ENCODE assay signal across 24 cellular contexts in the genomic region with DNA sequence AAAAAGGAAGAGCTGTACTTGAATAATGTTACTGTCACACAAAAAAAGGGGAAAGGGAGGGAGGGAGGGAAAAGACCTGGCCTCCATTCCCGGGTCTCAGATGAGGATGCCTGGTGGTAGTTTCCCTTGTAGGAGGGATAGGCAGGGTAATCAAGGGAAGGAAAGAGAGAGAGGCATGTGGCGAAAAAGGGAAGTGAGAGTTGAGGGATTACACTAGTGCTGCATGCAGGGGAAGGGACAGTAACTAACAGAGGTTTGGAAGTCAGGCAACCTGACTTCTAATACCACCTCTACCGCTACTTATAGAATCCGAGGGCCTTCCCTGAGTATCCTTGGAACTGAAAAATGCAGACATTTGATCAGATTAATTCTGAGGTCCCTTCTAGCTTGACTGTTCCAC.
DNase-seq lines count a peak whose midpoint lies in the region; ATAC-seq, FAIRE-seq and TF ChIP-seq lines count a peak whose summit lies in the region.
"Had no signal": no experiment of that assay in that cellular context is flagged by ENCODE, and none has a peak within 500 bp of the region (broad histone marks: within the 10 kb centered on the region; RNA-seq: fewer than 3 reads in every experiment).

No MANE protein-coding gene starts in this region.

- no peaks in the 10 kb centered on the region for H3K79me2 ChIP-seq in HepG2 (ENCODE audit: insufficient read depth, low read length)

- H3K36me3 ChIP-seq in liver (ENCODE audit: control insufficient read depth in 4 of 4, insufficient read depth in 3 of 4, low read depth in 1 of 4, low read length in 3 of 4) (no peaks in the 10 kb centered on the region), HepG2 (replicated peaks in 1 of 2; ENCODE audit: control insufficient read depth in 1 of 2, insufficient read depth in 2 of 2, low read length in 2 of 2) (no peaks in the 10 kb centered on the region)

- intact Hi-C loops in HepG2 (cut with micrococcal nuclease; ENCODE audit: unreplicated experiment) (no loop called here), sciatic nerve (cut with DNase I) (no loop called here)

- TF ChIP-seq CTCF in liver (IDR thresholded peaks at IDR 0.05; ENCODE audit: low read depth, low read length, missing input control) (no peak), HepG2 (CRISPR knock-in tag; IDR thresholded peaks at IDR 0.05) (no peak)

- H3K27ac Mint-ChIP-seq in T-helper 17 cell = no peak overlapping the region
- H3K27ac Mint-ChIP-seq: activated CD8-positive, alpha-beta T cell treated with anti-CD3 and anti-CD28 coated beads for 36 hours; activated naive CD4-positive, alpha-beta T cell treated with anti-CD3 and anti-CD28 coated beads for 36 hours; stimulated activated memory B cell treated with anti-CD40 and anti-IgM and Interleukin-4, amounts not matched to agents 10 μg/mL and 1 μg/mL and 100 μg/mL, for 72 hours had no signal

- TF ChIP-seq RAD21 in liver (IDR thresholded peaks at IDR 0.05) = no peak
- TF ChIP-seq RAD21 in HepG2 (CRISPR knock-in tag; IDR thresholded peaks at IDR 0.05) = no peak

- H3K4me3 ChIP-seq in liver (ENCODE audit: low read depth in 1 of 3, low read length in 3 of 3) (no peak overlapping the region), HepG2 (replicated peaks in 1 of 3; ENCODE audit: insufficient read depth in 1 of 3, low read depth in 2 of 3, low read length in 3 of 3) (no peak overlapping the region)
- H3K4me3 ChIP-seq: A549, SK-N-MC had no signal

- WGBS in liver = 71% methylated on average over 4 of the region's 4 CpGs
- WGBS in HepG2 (ENCODE audit: low lambda C conversion rate) = 25% methylated on average over 4 of the region's 4 CpGs

- H3K4me1 Mint-ChIP-seq in T-helper 17 cell = no peaks in the 10 kb centered on the region
- H3K4me1 Mint-ChIP-seq: stimulated activated memory B cell treated with anti-CD40 and anti-IgM and Interleukin-4, amounts not matched to agents 10 μg/mL and 1 μg/mL and 100 μg/mL, for 72 hours had no signal

- DNase-seq in HepG2 (ENCODE audit: low spot score) (no peak), NCI-H69 (lab: John Stamatoyannopoulos, UW) (peak; percentile 47), sciatic nerve (ENCODE audit: low spot score) (no peak), T-helper 17 cell (no peak), urothelium cell line (ENCODE audit: low spot score) (no peak)
- no peak for DNase-seq in stimulated activated CD4-positive, alpha-beta T cell treated with anti-CD3 and anti-CD28 coated beads, Interleukin-2, amount 100 ng/mL, for 48 hours
- DNase-seq: activated CD8-positive, alpha-beta T cell treated with anti-CD3 and anti-CD28 coated beads for 36 hours; activated naive CD4-positive, alpha-beta T cell treated with anti-CD3 and anti-CD28 coated beads for 36 hours; activated T-cell treated with anti-CD3 and anti-CD28 coated beads, Interleukin-2, amount 50 U/mL, for 1 hour; Calu3; dermis blood vessel endothelial cell; EL; head of caudate nucleus; NCI-H1436 treated with DMSO at 0.1 percent for 48 hours; NCI-H774; T-helper 9 cell had no signal

- no TSS peak for BruUV-seq in HepG2 (replicated peaks; lab: Mats Ljungman, UMichigan)

- ATAC-seq in HepG2 (no peak), HG02981 (IDR thresholded peaks at IDR 0.05; ENCODE audit: unreplicated experiment) (peak; percentile 77), sciatic nerve (no peak), T-helper 17 cell (no peak)
- ATAC-seq: A549; activated CD4-positive, CD25-positive, alpha-beta regulatory T cell treated with anti-CD3 and anti-CD28 coated beads, Interleukin-2, amount 50 U/mL, for 24 hours; activated CD8-positive, alpha-beta T cell treated with anti-CD3 and anti-CD28 coated beads for 36 hours; HCT116; stimulated activated memory B cell treated with anti-CD40 and anti-IgM and Interleukin-4, amounts not matched to agents 10 μg/mL and 1 μg/mL and 100 μg/mL, for 72 hours had no signal

- in situ Hi-C loops in HepG2 (cut with HindIII; ENCODE audit: extremely low pct_ligation_motif_present, low pct_unique_long_range_greater_than_20kb) = no loop called here

- no peak for FAIRE-seq in HepG2 (lab: Jason Lieb, UNC)
- no peak for FAIRE-seq in urothelium cell line (lab: Jason Lieb, UNC)
- FAIRE-seq: A549, RCC 7860 had no signal

- H4K20me1 ChIP-seq in HepG2 (ENCODE audit: insufficient read depth, low read length) = no peaks in the 10 kb centered on the region

- H3K9ac ChIP-seq in liver (ENCODE audit: low read depth in 1 of 2, low read length in 2 of 2) = no peak overlapping the region
- no peak overlapping the region for H3K9ac ChIP-seq in HepG2 (ENCODE audit: insufficient read depth, low read depth, low read length)

- H3K9me3 ChIP-seq in liver (ENCODE audit: control insufficient read depth in 4 of 4, low read length in 3 of 4) (no peaks in the 10 kb centered on the region), HepG2 (ENCODE audit: low read length) (no peaks in the 10 kb centered on the region), T-helper 17 cell (ENCODE audit: control insufficient read depth, low read length, poor library complexity, severe bottlenecking) (no peaks in the 10 kb centered on the region)
- H3K9me3 ChIP-seq: A549 had no signal

- no peak overlapping the region for H3K4me3 Mint-ChIP-seq in T-helper 17 cell
- H3K4me3 Mint-ChIP-seq: activated CD8-positive, alpha-beta T cell treated with anti-CD3 and anti-CD28 coated beads for 36 hours; activated naive CD4-positive, alpha-beta T cell treated with anti-CD3 and anti-CD28 coated beads for 36 hours; stimulated activated memory B cell treated with anti-CD40 and anti-IgM and Interleukin-4, amounts not matched to agents 10 μg/mL and 1 μg/mL and 100 μg/mL, for 72 hours had no signal

- no peak overlapping the region for H2AFZ ChIP-seq in HepG2 (ENCODE audit: low read length)

- H3K27me3 Mint-ChIP-seq in T-helper 17 cell = no peaks in the 10 kb centered on the region
- H3K27me3 Mint-ChIP-seq: activated CD8-positive, alpha-beta T cell treated with anti-CD3 and anti-CD28 coated beads for 36 hours; stimulated activated memory B cell treated with anti-CD40 and anti-IgM and Interleukin-4, amounts not matched to agents 10 μg/mL and 1 μg/mL and 100 μg/mL, for 72 hours had no signal

- TF ChIP-seq EP300 in HepG2 (IDR thresholded peaks at IDR 0.05; ENCODE audit: low read depth in 2 of 2, low read length in 2 of 2) (no peak), HepG2 (CRISPR knock-in tag; IDR thresholded peaks at IDR 0.05; ENCODE audit: borderline replicate concordance) (no peak)

- H3K27me3 ChIP-seq in liver (ENCODE audit: control insufficient read depth in 4 of 4, insufficient read depth in 4 of 4, low read length in 3 of 4) = no peaks in the 10 kb centered on the region
- H3K27me3 ChIP-seq in HepG2 (ENCODE audit: control insufficient read depth in 1 of 2, insufficient read depth in 2 of 2, low read length in 2 of 2) = no peaks in the 10 kb centered on the region

- H3K4me1 ChIP-seq in liver (ENCODE audit: control insufficient read depth in 4 of 4, insufficient read depth in 4 of 4, low read length in 3 of 4) (peaks cover 0 to 13% (median 7%) of the 10 kb centered on the region in 4 donors), HepG2 (ENCODE audit: insufficient read depth, low read length) (no peaks in the 10 kb centered on the region)
- H3K4me1 ChIP-seq: A549 had no signal

- TF ChIP-seq POLR2A in HepG2 (IDR thresholded peaks at IDR 0.05; ENCODE audit: insufficient read depth in 1 of 2, low read depth in 2 of 2, low read length in 2 of 2) = no peak

- CTCF ChIA-PET in HepG2 (lab: Yijun Ruan, JAX; ENCODE audit: low intra/inter-chr PET ratio, low total read pairs) = no interaction called here

- no peaks in the 10 kb centered on the region for H3K36me3 Mint-ChIP-seq in T-helper 17 cell (ENCODE audit: low read depth)
- H3K36me3 Mint-ChIP-seq: stimulated activated memory B cell treated with anti-CD40 and anti-IgM and Interleukin-4, amounts not matched to agents 10 μg/mL and 1 μg/mL and 100 μg/mL, for 72 hours had no signal

- H3K4me2 ChIP-seq in HepG2 (ENCODE audit: low read depth, low read length) = no peak overlapping the region
- H3K4me2 ChIP-seq: A549 had no signal

- POLR2A ChIA-PET in HepG2 (lab: Yijun Ruan, JAX) = no interaction called here

- H3K27ac ChIP-seq in liver (ENCODE audit: low read depth in 1 of 2, low read length in 2 of 2) = peak overlapping the region; percentile 7 to 60
- no peak overlapping the region for H3K27ac ChIP-seq in HepG2 (ENCODE audit: extremely low read length, insufficient read depth, low read length)
- H3K27ac ChIP-seq: A549, SK-N-MC had no signal

TF ChIP-seq in liver, 16 proteins besides CTCF, POLR2A, EP300 and RAD21 (continues in another document):
- TF ChIP-seq FOXA2 (IDR thresholded peaks at IDR 0.05) (no peak), HNF4G (IDR thresholded peaks at IDR 0.05) (no peak), HNF4A (conservative IDR thresholded peaks at IDR 0.05) (no peak), EGR1 (IDR thresholded peaks at IDR 0.05; ENCODE audit: low read depth in 2 of 2) (no peak), NR2F2 (IDR thresholded peaks at IDR 0.05) (no peak)

TF ChIP-seq in HepG2, 621 proteins besides CTCF, POLR2A, EP300 and RAD21 (continues in another document):
- TF ChIP-seq SRF (IDR thresholded peaks at IDR 0.05; ENCODE audit: low read depth, low read length) = no peak
- no peak for TF ChIP-seq CEBPG (CRISPR knock-in tag; IDR thresholded peaks at IDR 0.05)
- TF ChIP-seq KDM2A (CRISPR knock-in tag; IDR thresholded peaks at IDR 0.05; ENCODE audit: borderline replicate concordance, low read depth) = no peak
- TF ChIP-seq ZNF766 (CRISPR knock-in tag; IDR thresholded peaks at IDR 0.05; ENCODE audit: borderline replicate concordance) = no peak
- TF ChIP-seq ZNF382 (CRISPR knock-in tag; IDR thresholded peaks at IDR 0.05; ENCODE audit: borderline replicate concordance) = no peak
- TF ChIP-seq SKIL (CRISPR knock-in tag; IDR thresholded peaks at IDR 0.05; ENCODE audit: borderline replicate concordance) = no peak
- TF ChIP-seq CENPX (CRISPR knock-in tag; IDR thresholded peaks at IDR 0.05) = no peak
- no peak for TF ChIP-seq ZNF713 (CRISPR knock-in tag; IDR thresholded peaks at IDR 0.05)
- no peak for TF ChIP-seq HNRNPLL (IDR thresholded peaks at IDR 0.05; ENCODE audit: low read depth, low read length, poor library complexity, severe bottlenecking)
